8 cellular contexts compared by ENCODE assay signal in the genomic region with DNA sequence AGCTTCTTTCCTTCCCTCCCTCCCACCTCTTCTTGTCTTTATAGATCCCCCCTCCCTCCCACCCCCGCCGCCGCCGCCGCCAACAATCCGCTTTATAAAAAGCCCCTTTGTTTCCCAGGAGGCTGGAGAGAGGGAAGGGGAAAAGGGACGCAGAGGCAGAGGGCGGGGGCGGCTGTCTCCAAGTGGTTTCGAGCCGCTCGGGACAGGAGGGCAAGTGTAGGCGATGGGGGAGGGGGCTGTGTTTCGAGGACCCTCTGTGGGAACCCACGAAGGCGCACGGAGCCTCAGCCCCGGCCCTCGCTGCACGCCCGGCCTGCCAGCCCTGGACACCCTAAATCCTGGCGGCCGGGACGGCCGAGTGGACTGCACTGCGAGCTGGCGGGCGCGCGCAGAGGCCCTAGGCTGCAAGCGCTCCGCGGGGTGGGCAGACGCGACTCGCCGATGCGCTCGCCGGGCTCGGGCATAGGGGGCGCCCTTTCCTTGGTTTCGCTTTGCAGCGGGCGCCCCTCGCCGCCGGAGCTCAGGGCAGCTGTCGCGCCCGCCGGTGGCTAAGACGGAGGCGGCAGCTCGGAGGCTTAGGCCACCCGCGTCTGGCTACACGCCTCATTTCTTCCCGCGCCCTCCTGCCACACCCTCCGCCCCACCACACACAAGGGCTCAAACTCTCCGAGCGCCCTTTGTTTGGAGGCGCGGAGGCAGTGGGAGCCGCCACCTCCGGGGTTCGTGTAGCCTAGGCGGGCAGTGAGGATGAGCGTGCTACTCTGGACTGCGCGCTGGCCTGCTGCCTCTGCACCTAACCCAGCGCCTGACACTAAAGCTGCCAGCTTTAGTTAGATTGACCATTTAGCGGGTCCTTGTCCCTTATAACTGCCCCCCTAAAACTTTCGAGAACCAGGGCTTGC. TPM values are rescaled to one million over a fixed set of nuclear protein-coding genes. Genes with fewer than 3 reads are reported as not detected.
DNase-seq lines count a peak whose midpoint lies in the region; ATAC-seq, FAIRE-seq and TF ChIP-seq lines count a peak whose summit lies in the region.

No MANE protein-coding gene starts in this region.

- no peaks in the 10 kb centered on the region for H3K9me3 ChIP-seq in A549
- H3K9me3 ChIP-seq in tibial nerve: no peaks in the 10 kb centered on the region

- peaks cover 10% of the 10 kb centered on the region for H3K4me1 Mint-ChIP-seq in nephron

- CTCF ChIA-PET in A549 (lab: Yijun Ruan, JAX): interaction anchor here (0.6 to 4.1 kb wide), 35 partner anchors 9 to 416 kb away, joined by 3 to 48 read pairs (median 4); no protein-coding TSS in a partner anchor

- TF ChIP-seq CTCF in A549 (IDR thresholded peaks at IDR 0.05) (peak; percentile 70), GM20000 (IDR thresholded peaks at IDR 0.05; ENCODE audit: extremely low read depth, missing control alignments) (no peak), foreskin keratinocyte (conservative IDR thresholded peaks at IDR 0.05) (peak; percentile 67), nephron (IDR thresholded peaks at IDR 0.05; ENCODE audit: unreplicated experiment in 3 of 3) (peak; percentile 60 to 63 (median 61)), tibial nerve (IDR thresholded peaks at IDR 0.05) (peak; percentile 28 to 88 (median 68))

- POLR2A ChIA-PET in A549 (lab: Yijun Ruan, JAX): interaction anchor here (0.7 to 3.3 kb wide), 5 partner anchors 118 to 426 kb away, joined by 3 to 28 read pairs (median 4); a partner anchor contains a TSS

- TF ChIP-seq RAD21 in A549 (conservative IDR thresholded peaks at IDR 0.05 in 1 of 2, IDR thresholded peaks at IDR 0.05 in 1 of 2): peak; percentile 38 to 72; a peak in 4 of 5 replicates

- no peaks in the 10 kb centered on the region for H3K36me3 Mint-ChIP-seq in nephron (ENCODE audit: low read depth)

- peak overlapping the region; percentile 97 for H3K4me2 ChIP-seq in A549

- H3K36me3 ChIP-seq in tibial nerve: no peaks in the 10 kb centered on the region

- H3K4me1 ChIP-seq in A549 (peaks cover 23% of the 10 kb centered on the region), foreskin keratinocyte (no peaks in the 10 kb centered on the region), tibial nerve (peaks cover 0 to 17% (median 3%) of the 10 kb centered on the region in 4 donors)

- peak overlapping the region; percentile 84 to 93 (median 91) for H3K4me3 Mint-ChIP-seq in nephron

- H3K27ac Mint-ChIP-seq in nephron: peak overlapping the region; percentile 89 to 96 (median 94)

- DNase-seq in A549 (ENCODE audit: low read depth in 1 of 2, low spot score in 1 of 2) (peak; percentile 31 to 80), GM20000 (ENCODE audit: low spot score) (peak; percentile 24), OCI-M1 (lab: John Stamatoyannopoulos, UW) (peak; percentile 85), foreskin keratinocyte (peak in 1 of 2 donors; percentile 22), tibial nerve (ENCODE audit: low spot score in 2 of 2) (peak; percentile 54 to 56), GF-D8 (lab: John Stamatoyannopoulos, UW) (no peak)
- peak; percentile 85 for DNase-seq in activated effector memory CD4-positive, alpha-beta T cell treated with anti-CD3 and anti-CD28 coated beads, Interleukin-2, amount 50 U/mL, for 16 hours

- H3K9me3 Mint-ChIP-seq in nephron: peaks cover 18% of the 10 kb centered on the region

- ATAC-seq in A549: peak; percentile 35 to 63
- ATAC-seq in foreskin keratinocyte: peak; percentile 38

- TF ChIP-seq EP300 in A549 (IDR thresholded peaks at IDR 0.05): no peak
- peak in 1 of 2 donors; percentile 43 for TF ChIP-seq EP300 in tibial nerve (IDR thresholded peaks at IDR 0.05)

- H3K27me3 ChIP-seq in foreskin keratinocyte: peaks cover 18% of the 10 kb centered on the region
- H3K27me3 ChIP-seq in tibial nerve: no peaks in the 10 kb centered on the region

- H3K27me3 Mint-ChIP-seq in nephron (ENCODE audit: low read depth): peaks cover 23% of the 10 kb centered on the region

- H3K4me3 ChIP-seq in A549 (peak overlapping the region; percentile 66), tibial nerve (peak overlapping the region; percentile 44 to 72 (median 62))

- TF ChIP-seq POLR2A in A549 (IDR thresholded peaks at IDR 0.05; ENCODE audit: low read length) (peak; percentile 19; the same call in 1 of the 2 replicates), tibial nerve (IDR thresholded peaks at IDR 0.05) (peak in 1 of 2 donors; percentile 11)

- no peak for FAIRE-seq in A549 (lab: Jason Lieb, UNC)

- H3K27ac ChIP-seq in A549: peak overlapping the region; percentile 69 to 90
- H3K27ac ChIP-seq in foreskin keratinocyte: no peak overlapping the region
- peak overlapping the region; percentile 70 to 92 (median 86) for H3K27ac ChIP-seq in tibial nerve

- WGBS in A549 (ENCODE audit: missing lambda C conversion rate): 0% methylated on average over 13 of the region's 75 CpGs
- WGBS in tibial nerve, 2 donors: 22% methylated on average over 63 of the region's 75 CpGs; no CpG with 5 or more reads in 1 of the 2 donors

TF ChIP-seq in A549, 52 proteins besides CTCF, POLR2A, EP300 and RAD21:
- TF ChIP-seq, protein P1, sequence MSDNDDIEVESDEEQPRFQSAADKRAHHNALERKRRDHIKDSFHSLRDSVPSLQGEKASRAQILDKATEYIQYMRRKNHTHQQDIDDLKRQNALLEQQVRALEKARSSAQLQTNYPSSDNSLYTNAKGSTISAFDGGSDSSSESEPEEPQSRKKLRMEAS (IDR thresholded peaks at IDR 0.05): peak; percentile 62
- TF ChIP-seq, protein P2, sequence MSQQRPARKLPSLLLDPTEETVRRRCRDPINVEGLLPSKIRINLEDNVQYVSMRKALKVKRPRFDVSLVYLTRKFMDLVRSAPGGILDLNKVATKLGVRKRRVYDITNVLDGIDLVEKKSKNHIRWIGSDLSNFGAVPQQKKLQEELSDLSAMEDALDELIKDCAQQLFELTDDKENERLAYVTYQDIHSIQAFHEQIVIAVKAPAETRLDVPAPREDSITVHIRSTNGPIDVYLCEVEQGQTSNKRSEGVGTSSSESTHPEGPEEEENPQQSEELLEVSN (IDR thresholded peaks at IDR 0.05; ENCODE audit: borderline replicate concordance, low read depth): 0 out of 2 replicates have a peak, but pooled peaks have one; percentile 24
- TF ChIP-seq SMC3 (IDR thresholded peaks at IDR 0.05) (peak; percentile 64), HOXA7 (CRISPR knock-in tag; IDR thresholded peaks at IDR 0.05) (no peak), PHF8 (IDR thresholded peaks at IDR 0.05; ENCODE audit: borderline replicate concordance, low read depth) (0 out of 2 replicates have a peak, but pooled peaks have one; percentile 23), EHF (CRISPR knock-in tag; IDR thresholded peaks at IDR 0.05) (no peak)
TF ChIP-seq in A549: peak in this region for 4.

RNA-seq across cellular contexts. Expression of a gene that starts 2.2 kb away (rescaled TPM):
- polyA plus RNA-seq in A549 (2011; rRNA removed) (1.2 and 1.9 TPM in 2 replicates), A549 (2017; fragmentation: RNase III; extraction: RNeasy Plus Mini Kit Qiagen cat#74134 plus additional on column Dnase treatment) (2.3 to 2.5 TPM (median 2.4 TPM) in 3 replicates), foreskin keratinocyte (1.1 and 1.2 TPM in 2 replicates)
- 2.2 and 3.5 TPM in 2 replicates for polyA plus RNA-seq in A549 (2012; cell fraction: cytosol; rRNA removed)
- polyA plus RNA-seq in A549 (2012; cell fraction: nucleus; rRNA removed): 11.3 and 12.6 TPM in 2 replicates
- polyA minus RNA-seq in A549 (2011; rRNA and poly(A)+ RNA removed): 1.0 and 1.4 TPM in 2 replicates
- total RNA-seq in foreskin keratinocyte (1.1 and 1.3 TPM in 2 replicates), tibial nerve (10 to 100 TPM in 1 of 4 donors, 1 to 10 TPM in 3; 8.2 to 16.2 (median 9.2) TPM)
